ENCODE assay signal across 26 cellular contexts in genomic region chr1:1168156-1168450, GRCh38. TPM values are rescaled to one million over a fixed set of nuclear protein-coding genes. Genes with fewer than 3 reads are reported as not detected.
DNase-seq lines count a peak whose midpoint lies in the region; ATAC-seq, FAIRE-seq and TF ChIP-seq lines count a peak whose summit lies in the region.
"Had no signal": no experiment of that assay in that cellular context is flagged by ENCODE, and none has a peak within 500 bp of the region (broad histone marks: within the 10 kb centered on the region; RNA-seq: fewer than 3 reads in every experiment).

No MANE protein-coding gene starts in this region.

- no peak overlapping the region for H2BK20ac ChIP-seq in H9 (ENCODE audit: low read depth, low read length, poor library complexity, severe bottlenecking)

- no peak overlapping the region for H3K14ac ChIP-seq in H9 (ENCODE audit: insufficient read depth, low read length)

- POLR2A ChIA-PET in HepG2 (lab: Yijun Ruan, JAX), result interaction anchor here (1.2 to 7.4 kb wide), 4 partner anchors 9 to 162 kb away, joined by 3 to 93 read pairs (median 5); partner anchors contain the start of genes B3GALT6 and SDF4

- no peak overlapping the region for H3K9ac ChIP-seq in HepG2 (ENCODE audit: insufficient read depth, low read depth, low read length)
- H3K9ac ChIP-seq in H9 (ENCODE audit: extremely low read depth, insufficient read length, low read length), result no peak overlapping the region
- H3K9ac ChIP-seq: SK-N-SH had no signal

- in situ Hi-C loops in HepG2 (cut with HindIII; ENCODE audit: extremely low pct_ligation_motif_present, low pct_unique_long_range_greater_than_20kb), result no loop called here
- in situ Hi-C loops in transverse colon (cut with MboI; ENCODE audit: low pct_ligation_motif_present in 1 of 4, low pct_unique_long_range_greater_than_20kb in 1 of 4, low sequenced_read_pairs in 3 of 4), result no loop called here

- peaks cover 59% of the 10 kb centered on the region for H3K4me1 ChIP-seq in HepG2 (ENCODE audit: insufficient read depth, low read length)
- no peaks in the 10 kb centered on the region for H3K4me1 ChIP-seq in right lobe of liver
- H3K4me1 ChIP-seq in H9 (ENCODE audit: insufficient read depth, low read length), result no peaks in the 10 kb centered on the region; the same call in 1 of the 2 replicates
- H3K4me1 ChIP-seq in mucosa of descending colon (ENCODE audit: low read depth), result peaks cover 6% of the 10 kb centered on the region
- H3K4me1 ChIP-seq in transverse colon, result peaks cover 0 to 23% (median 6%) of the 10 kb centered on the region in 4 donors
- H3K4me1 ChIP-seq in breast epithelium, result peaks cover 4 to 11% of the 10 kb centered on the region in 2 donors

- H2BK120ac ChIP-seq in H9 (ENCODE audit: low read depth, low read length, poor library complexity, severe bottlenecking), result no peak overlapping the region

- H3T11ph ChIP-seq in H9 (ENCODE audit: low read length), result no peak overlapping the region

- peaks cover 3% of the 10 kb centered on the region for H3K23me2 ChIP-seq in H9 (ENCODE audit: insufficient read length, low read depth, low read length, poor library complexity, severe bottlenecking)

- peaks cover 6 to 19% of the 10 kb centered on the region in 2 experiments; a peak in 4 of 5 replicates for H3K27me3 ChIP-seq in HepG2 (ENCODE audit: control insufficient read depth in 1 of 2, insufficient read depth in 2 of 2, low read length in 2 of 2)
- H3K27me3 ChIP-seq in right lobe of liver, result peaks cover 0 to 6% of the 10 kb centered on the region in 2 donors
- H3K27me3 ChIP-seq in H9 (ENCODE audit: insufficient read depth, low read length), result no peaks in the 10 kb centered on the region
- peaks cover 39% of the 10 kb centered on the region for H3K27me3 ChIP-seq in transverse colon
- H3K27me3 ChIP-seq in breast epithelium, result peaks cover 0 to 17% of the 10 kb centered on the region in 2 donors
- H3K27me3 ChIP-seq: MG63 had no signal

- TF ChIP-seq CTCF in HepG2 (CRISPR knock-in tag; IDR thresholded peaks at IDR 0.05) (no peak), right lobe of liver (IDR thresholded peaks at IDR 0.05) (no peak), H9 (conservative IDR thresholded peaks at IDR 0.05) (no peak), mucosa of descending colon (IDR thresholded peaks at IDR 0.05) (no peak), transverse colon (IDR thresholded peaks at IDR 0.05) (no peak), breast epithelium (IDR thresholded peaks at IDR 0.05) (no peak)

- FAIRE-seq in HepG2 (lab: Jason Lieb, UNC), result no peak
- FAIRE-seq: A204.1, GM19239 had no signal

- no peak for TF ChIP-seq EP300 in HepG2 (IDR thresholded peaks at IDR 0.05; ENCODE audit: low read depth in 2 of 2, low read length in 2 of 2)
- TF ChIP-seq EP300 in HepG2 (CRISPR knock-in tag; IDR thresholded peaks at IDR 0.05; ENCODE audit: borderline replicate concordance), result no peak
- TF ChIP-seq EP300 in transverse colon (IDR thresholded peaks at IDR 0.05; ENCODE audit: low read depth), result no peak

- peak overlapping the region in 2 of 3 experiments; percentile 34 to 60; a peak in 3 of 6 replicates for H3K4me3 ChIP-seq in HepG2 (replicated peaks in 1 of 3; ENCODE audit: insufficient read depth in 1 of 3, low read depth in 2 of 3, low read length in 3 of 3)
- H3K4me3 ChIP-seq in right lobe of liver, result no peak overlapping the region
- H3K4me3 ChIP-seq in mucosa of descending colon, result no peak overlapping the region
- no peak overlapping the region for H3K4me3 ChIP-seq in transverse colon
- H3K4me3 ChIP-seq in breast epithelium, result no peak overlapping the region
- H3K4me3 ChIP-seq: MG63 had no signal

- H3K79me1 ChIP-seq in H9 (ENCODE audit: insufficient read depth, low read depth, low read length, poor library complexity, severe bottlenecking), result no peaks in the 10 kb centered on the region

- H3K36me3 ChIP-seq in HepG2 (replicated peaks in 1 of 2; ENCODE audit: control insufficient read depth in 1 of 2, insufficient read depth in 2 of 2, low read length in 2 of 2), result no peaks in the 10 kb centered on the region
- no peaks in the 10 kb centered on the region for H3K36me3 ChIP-seq in right lobe of liver
- no peaks in the 10 kb centered on the region for H3K36me3 ChIP-seq in mucosa of descending colon (ENCODE audit: low read depth)
- no peaks in the 10 kb centered on the region for H3K36me3 ChIP-seq in transverse colon
- H3K36me3 ChIP-seq in breast epithelium, result no peaks in the 10 kb centered on the region
- H3K36me3 ChIP-seq: MG63 had no signal

- DNase-seq in HepG2 (ENCODE audit: low spot score) (no peak), right lobe of liver (no peak), H9 (peak; percentile 19), mucosa of descending colon (peak in 2 of 3 donors; percentile 8 to 50), transverse colon (peak; percentile 10), breast epithelium (ENCODE audit: low spot score in 2 of 2) (no peak), posterior cingulate gyrus (no peak)
- DNase-seq in T-helper 2 cell treated with Interferon-gamma antibody and Interleukin-4, amounts not matched to agents 5 μg/mL and 100 μg/mL, for 36 hours (ENCODE audit: low spot score), result no peak
- DNase-seq: DND-41, IMR-90, KG1, MG63, NCI-H1694, NCI-H2029 treated with DMSO at 0.1 percent for 48 hours, NCI-H2227 treated with DMSO at 0.1 percent for 48 hours, NCI-H526 treated with DMSO at 0.1 percent for 48 hours, RPMI8226, SIG-M5, SK-N-SH had no signal

- intact Hi-C loops in HepG2 (cut with micrococcal nuclease; ENCODE audit: unreplicated experiment) (no loop called here), right lobe of liver (cut with DNase I) (no loop called here), mucosa of descending colon (cut with DNase I, micrococcal nuclease) (no loop called here), transverse colon (cut with DNase I; ENCODE audit: low total_unique reads) (no loop called here), breast epithelium (cut with DNase I; ENCODE audit: low total_unique reads) (no loop called here), posterior cingulate gyrus (cut with DNase I) (no loop called here)

- H3K79me2 ChIP-seq in HepG2 (ENCODE audit: insufficient read depth, low read length) (no peaks in the 10 kb centered on the region), H9 (ENCODE audit: insufficient read depth, low read length) (no peaks in the 10 kb centered on the region)

- ATAC-seq in HepG2, result no peak
- no peak for ATAC-seq in right lobe of liver
- ATAC-seq in mucosa of descending colon, result no peak

- no peak overlapping the region for H2BK5ac ChIP-seq in H9 (ENCODE audit: insufficient read length, low read length)

- no peak overlapping the region for H4K8ac ChIP-seq in H9 (replicated peaks; ENCODE audit: insufficient read length, low read depth, low read length)

- H4K20me1 ChIP-seq in HepG2 (ENCODE audit: insufficient read depth, low read length), result no peaks in the 10 kb centered on the region
- H4K20me1 ChIP-seq in H9 (ENCODE audit: control insufficient read depth, insufficient read depth, insufficient read length), result no peaks in the 10 kb centered on the region

- no peak for TF ChIP-seq POLR2A in HepG2 (IDR thresholded peaks at IDR 0.05; ENCODE audit: insufficient read depth in 1 of 2, low read depth in 2 of 2, low read length in 2 of 2)
- no peak for TF ChIP-seq POLR2A in right lobe of liver (IDR thresholded peaks at IDR 0.05)
- TF ChIP-seq POLR2A in transverse colon (IDR thresholded peaks at IDR 0.05), result no peak
- no peak for TF ChIP-seq POLR2A in breast epithelium (IDR thresholded peaks at IDR 0.05)

- H2AFZ ChIP-seq in HepG2 (ENCODE audit: low read length) (no peak overlapping the region), H9 (ENCODE audit: low read length) (no peak overlapping the region)

- no peak overlapping the region for H2BK15ac ChIP-seq in H9 (ENCODE audit: low read depth, low read length)

- no peaks in the 10 kb centered on the region for H3K9me3 Mint-ChIP-seq in H9
- H3K9me3 Mint-ChIP-seq in T-helper 2 cell treated with Interferon-gamma antibody and Interleukin-4, amounts not matched to agents 5 μg/mL and 100 μg/mL, for 36 hours, result no peaks in the 10 kb centered on the region
- H3K9me3 Mint-ChIP-seq: CD8-positive, alpha-beta memory T cell had no signal

- no peak overlapping the region for H3K4ac ChIP-seq in H9 (ENCODE audit: low read depth, low read length)

- no peak for TF ChIP-seq RAD21 in HepG2 (CRISPR knock-in tag; IDR thresholded peaks at IDR 0.05)

- H3K4me1 Mint-ChIP-seq in H9, result peaks cover 19 to 32% of the 10 kb centered on the region in 2 experiments
- peaks cover 4% of the 10 kb centered on the region for H3K4me1 Mint-ChIP-seq in T-helper 2 cell treated with Interferon-gamma antibody and Interleukin-4, amounts not matched to agents 5 μg/mL and 100 μg/mL, for 36 hours (ENCODE audit: low read depth)

- WGBS in HepG2 (ENCODE audit: low lambda C conversion rate), result 30% methylated on average over 2 of the region's 10 CpGs
- WGBS in right lobe of liver (ENCODE audit: insufficient coverage, low coverage, low lambda C conversion rate, missing lambda C conversion rate), result no CpG with 5 or more reads among the region's 10 CpGs
- WGBS in H9 (ENCODE audit: extremely low coverage, insufficient read length, low lambda C conversion rate), result no CpG with 5 or more reads among the region's 10 CpGs
- 55% methylated on average over 5 of the region's 10 CpGs; no CpG with 5 or more reads in 1 of the 2 donors for WGBS in transverse colon (ENCODE audit: low coverage in 1 of 2), 2 donors

- H3K9me3 ChIP-seq in HepG2 (ENCODE audit: low read length) (no peaks in the 10 kb centered on the region), right lobe of liver (no peaks in the 10 kb centered on the region), H9 (ENCODE audit: control insufficient read depth, low read depth, low read length) (no peaks in the 10 kb centered on the region), mucosa of descending colon (no peaks in the 10 kb centered on the region), transverse colon (no peaks in the 10 kb centered on the region), breast epithelium (no peaks in the 10 kb centered on the region)
- H3K9me3 ChIP-seq: MG63, SK-N-SH had no signal

- H3K27ac Mint-ChIP-seq in H9, result no peak overlapping the region
- H3K27ac Mint-ChIP-seq in T-helper 2 cell treated with Interferon-gamma antibody and Interleukin-4, amounts not matched to agents 5 μg/mL and 100 μg/mL, for 36 hours, result no peak overlapping the region
- H3K27ac Mint-ChIP-seq: CD8-positive, alpha-beta memory T cell had no signal

- CTCF ChIA-PET in HepG2 (lab: Yijun Ruan, JAX; ENCODE audit: low intra/inter-chr PET ratio, low total read pairs), result no interaction called here

- H3K4me3 Mint-ChIP-seq in H9, result no peak overlapping the region
- no peak overlapping the region for H3K4me3 Mint-ChIP-seq in T-helper 2 cell treated with Interferon-gamma antibody and Interleukin-4, amounts not matched to agents 5 μg/mL and 100 μg/mL, for 36 hours
- H3K4me3 Mint-ChIP-seq: CD8-positive, alpha-beta memory T cell had no signal

- H3K27ac ChIP-seq in HepG2 (ENCODE audit: extremely low read length, insufficient read depth, low read length) (no peak overlapping the region), right lobe of liver (no peak overlapping the region), H9 (ENCODE audit: insufficient read length, low read depth, low read length) (no peak overlapping the region), transverse colon (peak overlapping the region; percentile 96 to 98 (median 97)), breast epithelium (no peak overlapping the region)
- H3K27ac ChIP-seq: C4-2B had no signal

- BruUV-seq in HepG2 (replicated peaks; lab: Mats Ljungman, UMichigan), result no TSS peak

- H3K4me2 ChIP-seq in HepG2 (ENCODE audit: low read depth, low read length), result peak overlapping the region; percentile 76
- no peak overlapping the region for H3K4me2 ChIP-seq in H9 (ENCODE audit: insufficient read depth, insufficient read length, low read length)
- H3K4me2 ChIP-seq: SK-N-SH had no signal

- no peak overlapping the region for H3K23ac ChIP-seq in H9 (ENCODE audit: insufficient read length, low read depth, low read length)

- H3K18ac ChIP-seq in H9 (ENCODE audit: insufficient read length, low read depth, low read length), result no peak overlapping the region

- H3K27me3 Mint-ChIP-seq in H9 (ENCODE audit: low read depth), result peaks cover 3% of the 10 kb centered on the region
- peaks cover 10% of the 10 kb centered on the region for H3K27me3 Mint-ChIP-seq in T-helper 2 cell treated with Interferon-gamma antibody and Interleukin-4, amounts not matched to agents 5 μg/mL and 100 μg/mL, for 36 hours (ENCODE audit: low read depth)

- H2AK5ac ChIP-seq in H9 (ENCODE audit: insufficient read length, low read length), result no peak overlapping the region

- H4K5ac ChIP-seq in H9 (ENCODE audit: insufficient read length, low read depth, low read length), result no peak overlapping the region

- H3K56ac ChIP-seq in H9 (ENCODE audit: insufficient read length, low read depth, low read length), result no peak overlapping the region

- no peak overlapping the region for H2BK12ac ChIP-seq in H9 (ENCODE audit: insufficient read length, low read depth, low read length)

- H3K36me3 Mint-ChIP-seq in H9 (ENCODE audit: insufficient read depth in 1 of 3, low read depth in 3 of 3), result peaks cover 0 to 9% (median 0%) of the 10 kb centered on the region in 3 experiments; a peak in 3 of 7 replicates
- H3K36me3 Mint-ChIP-seq in T-helper 2 cell treated with Interferon-gamma antibody and Interleukin-4, amounts not matched to agents 5 μg/mL and 100 μg/mL, for 36 hours (ENCODE audit: low read depth), result no peaks in the 10 kb centered on the region
- H3K36me3 Mint-ChIP-seq: CD8-positive, alpha-beta memory T cell had no signal

- no peak overlapping the region for H4K91ac ChIP-seq in H9 (ENCODE audit: insufficient read length, low read depth, low read length)

RNA-seq across cellular contexts. Expression of gene TTLL10, which starts 5.6 kb away (rescaled TPM):
- not detected in 2 replicates for total RNA-seq in HepG2 (2016; rRNA removed; fragmentation: Illumina TruSeq; extraction: Trizol)
- not detected in 2 replicates for total RNA-seq in HepG2 (2016; cell fraction: cytosol; rRNA removed; fragmentation: Illumina TruSeq; extraction: Trizol; ENCODE audit: low read depth)
- not detected in 2 replicates for total RNA-seq in HepG2 (2016; cell fraction: insoluble cytoplasmic fraction; rRNA removed; fragmentation: Illumina TruSeq; extraction: Trizol)
- not detected in 2 replicates for total RNA-seq in HepG2 (2016; cell fraction: membrane; rRNA removed; fragmentation: Illumina TruSeq; extraction: Trizol)
- total RNA-seq in HepG2 (2016; cell fraction: nucleus; rRNA removed; fragmentation: Illumina TruSeq; extraction: Trizol), result not detected in 2 replicates
- not detected in 2 replicates for polyA plus RNA-seq in HepG2 (2011; rRNA removed)
- 0.06 and 0.08 TPM in 2 replicates for polyA plus RNA-seq in HepG2 (2011; cell fraction: cytosol; rRNA removed)
- polyA plus RNA-seq in HepG2 (2011; cell fraction: nucleus; rRNA removed), result 0.24 and 0.48 TPM in 2 replicates
- 0.07 TPM in 1 of 2 replicates, not detected in the other for polyA plus RNA-seq in HepG2 (2012)
- not detected in 2 replicates for polyA plus RNA-seq in HepG2 (2016; cell fraction: cytosol; fragmentation: Illumina TruSeq; extraction: Trizol; ENCODE audit: low read depth)
- polyA plus RNA-seq in HepG2 (2016; cell fraction: insoluble cytoplasmic fraction; fragmentation: Illumina TruSeq; extraction: Trizol; ENCODE audit: low read depth), result not detected in 2 replicates
- polyA plus RNA-seq in HepG2 (2016; cell fraction: membrane; fragmentation: Illumina TruSeq; extraction: Trizol; ENCODE audit: low read depth), result not detected in 2 replicates
- not detected in 2 replicates for polyA plus RNA-seq in HepG2 (2016; cell fraction: nucleus; fragmentation: Illumina TruSeq; extraction: Trizol; ENCODE audit: insufficient read depth, low read depth)
- polyA minus RNA-seq in HepG2 (2011; rRNA and poly(A)+ RNA removed; ENCODE audit: low replicate concordance), result 0.18 TPM in 1 of 2 replicates, not detected in the other
- not detected in 2 replicates for polyA minus RNA-seq in HepG2 (2011; cell fraction: cytosol; rRNA and poly(A)+ RNA removed)
- not detected in 2 replicates for polyA minus RNA-seq in HepG2 (2011; cell fraction: nucleus; rRNA and poly(A)+ RNA removed)
- total RNA-seq in right lobe of liver, result not detected
- 0.68 and 0.79 TPM in 2 replicates for total RNA-seq in H9 (2021)
- 1 to 10 TPM in 2 of 3 donors, under 1 TPM in 1; 0.32 to 4.4 (median 1.8) TPM for total RNA-seq in mucosa of descending colon
- total RNA-seq in transverse colon, result under 1 TPM in 2 of 4 donors, not detected in 2; 0.40 to 0.48 TPM
- total RNA-seq in breast epithelium, result under 1 TPM; 0.15 to 0.33 (median 0.16) TPM
- total RNA-seq: CD8-positive, alpha-beta memory T cell; H4; IMR-90; NCI-H460 had no signal
- polyA plus RNA-seq: AG04450; CD8-positive, alpha-beta memory T cell; IMR-90; SK-N-SH had no signal

RNA-seq across cellular contexts. Expression of gene TNFRSF18, which starts 38.3 kb away (rescaled TPM):
- total RNA-seq in HepG2 (2016; rRNA removed; fragmentation: Illumina TruSeq; extraction: Trizol) (not detected in 2 replicates), right lobe of liver (under 1 TPM in 2 of 6 experiments, not detected in 4; 0.24 to 0.27 TPM), H9 (2021) (1.9 and 2.0 TPM in 2 replicates), mucosa of descending colon (1 to 10 TPM; 1.6 to 2.2 (median 2.2) TPM), transverse colon (1 to 10 TPM in 2 of 4 donors, not detected in 2; 3.3 to 7.9 TPM), breast epithelium (1 to 10 TPM in 2 of 3 donors, not detected in 1; 1.9 to 5.9 TPM)
- not detected in 2 replicates for total RNA-seq in HepG2 (2016; cell fraction: cytosol; rRNA removed; fragmentation: Illumina TruSeq; extraction: Trizol; ENCODE audit: low read depth)
- not detected in 2 replicates for total RNA-seq in HepG2 (2016; cell fraction: insoluble cytoplasmic fraction; rRNA removed; fragmentation: Illumina TruSeq; extraction: Trizol)
- total RNA-seq in HepG2 (2016; cell fraction: membrane; rRNA removed; fragmentation: Illumina TruSeq; extraction: Trizol), result not detected in 2 replicates
- not detected in 2 replicates for total RNA-seq in HepG2 (2016; cell fraction: nucleus; rRNA removed; fragmentation: Illumina TruSeq; extraction: Trizol)
- polyA plus RNA-seq in HepG2 (2011; rRNA removed), result not detected in 2 replicates
- polyA plus RNA-seq in HepG2 (2011; cell fraction: cytosol; rRNA removed), result not detected in 2 replicates
- 0.19 TPM in 1 of 2 replicates, not detected in the other for polyA plus RNA-seq in HepG2 (2011; cell fraction: nucleus; rRNA removed)
- not detected in 2 replicates for polyA plus RNA-seq in HepG2 (2012)
- polyA plus RNA-seq in HepG2 (2016; cell fraction: cytosol; fragmentation: Illumina TruSeq; extraction: Trizol; ENCODE audit: low read depth), result not detected in 2 replicates
- not detected in 2 replicates for polyA plus RNA-seq in HepG2 (2016; cell fraction: insoluble cytoplasmic fraction; fragmentation: Illumina TruSeq; extraction: Trizol; ENCODE audit: low read depth)
- not detected in 2 replicates for polyA plus RNA-seq in HepG2 (2016; cell fraction: membrane; fragmentation: Illumina TruSeq; extraction: Trizol; ENCODE audit: low read depth)
- not detected in 2 replicates for polyA plus RNA-seq in HepG2 (2016; cell fraction: nucleus; fragmentation: Illumina TruSeq; extraction: Trizol; ENCODE audit: insufficient read depth, low read depth)
- polyA minus RNA-seq in HepG2 (2011; rRNA and poly(A)+ RNA removed; ENCODE audit: low replicate concordance), result not detected in 2 replicates
- not detected in 2 replicates for polyA minus RNA-seq in HepG2 (2011; cell fraction: cytosol; rRNA and poly(A)+ RNA removed)
- not detected in 2 replicates for polyA minus RNA-seq in HepG2 (2011; cell fraction: nucleus; rRNA and poly(A)+ RNA removed)
- total RNA-seq: H4, NCI-H460 had no signal

RNA-seq across cellular contexts. Expression of gene TNFRSF4, which starts 45.9 kb away (rescaled TPM):
- total RNA-seq in HepG2 (2016; rRNA removed; fragmentation: Illumina TruSeq; extraction: Trizol), result not detected in 2 replicates
- not detected in 2 replicates for total RNA-seq in HepG2 (2016; cell fraction: cytosol; rRNA removed; fragmentation: Illumina TruSeq; extraction: Trizol; ENCODE audit: low read depth)
- total RNA-seq in HepG2 (2016; cell fraction: insoluble cytoplasmic fraction; rRNA removed; fragmentation: Illumina TruSeq; extraction: Trizol), result not detected in 2 replicates
- total RNA-seq in HepG2 (2016; cell fraction: membrane; rRNA removed; fragmentation: Illumina TruSeq; extraction: Trizol), result not detected in 2 replicates
- total RNA-seq in HepG2 (2016; cell fraction: nucleus; rRNA removed; fragmentation: Illumina TruSeq; extraction: Trizol), result not detected in 2 replicates
- 0.21 TPM in 1 of 2 replicates, not detected in the other for polyA plus RNA-seq in HepG2 (2011; rRNA removed)
- polyA plus RNA-seq in HepG2 (2011; cell fraction: cytosol; rRNA removed), result 0.03 TPM in 1 of 2 replicates, not detected in the other
- 0.18 and 0.28 TPM in 2 replicates for polyA plus RNA-seq in HepG2 (2011; cell fraction: nucleus; rRNA removed)
- not detected in 2 replicates for polyA plus RNA-seq in HepG2 (2012)
- polyA plus RNA-seq in HepG2 (2016; cell fraction: cytosol; fragmentation: Illumina TruSeq; extraction: Trizol; ENCODE audit: low read depth), result not detected in 2 replicates
- polyA plus RNA-seq in HepG2 (2016; cell fraction: insoluble cytoplasmic fraction; fragmentation: Illumina TruSeq; extraction: Trizol; ENCODE audit: low read depth), result not detected in 2 replicates
- polyA plus RNA-seq in HepG2 (2016; cell fraction: membrane; fragmentation: Illumina TruSeq; extraction: Trizol; ENCODE audit: low read depth), result not detected in 2 replicates
- not detected in 2 replicates for polyA plus RNA-seq in HepG2 (2016; cell fraction: nucleus; fragmentation: Illumina TruSeq; extraction: Trizol; ENCODE audit: insufficient read depth, low read depth)
- polyA minus RNA-seq in HepG2 (2011; rRNA and poly(A)+ RNA removed; ENCODE audit: low replicate concordance), result not detected in 2 replicates
- polyA minus RNA-seq in HepG2 (2011; cell fraction: cytosol; rRNA and poly(A)+ RNA removed), result not detected in 2 replicates
- not detected in 2 replicates for polyA minus RNA-seq in HepG2 (2011; cell fraction: nucleus; rRNA and poly(A)+ RNA removed)
- under 1 TPM in 4 of 6 experiments, not detected in 2; 0.20 to 0.99 (median 0.28) TPM for total RNA-seq in right lobe of liver
- 0.24 and 0.33 TPM in 2 replicates for total RNA-seq in H9 (2021)
- total RNA-seq in mucosa of descending colon, result 1 to 10 TPM in 1 of 3 donors, under 1 TPM in 2; 0.69 to 1.2 (median 0.80) TPM
- total RNA-seq in transverse colon, result 1 to 10 TPM in 1 of 4 donors, under 1 TPM in 1, not detected in 2; 0.55 to 4.8 TPM
- total RNA-seq in breast epithelium, result 1 to 10 TPM in 2 of 3 donors, under 1 TPM in 1; 0.64 to 2.3 (median 1.6) TPM
- total RNA-seq: H4, IMR-90, NCI-H460 had no signal
- polyA plus RNA-seq: SK-N-SH had no signal

RNA-seq across cellular contexts. Expression of gene C1orf159, which starts 52.2 kb away (rescaled TPM):
- total RNA-seq in HepG2 (2016; rRNA removed; fragmentation: Illumina TruSeq; extraction: Trizol) (3.8 and 6.7 TPM in 2 replicates), right lobe of liver (1 to 10 TPM; 4.0 to 7.7 (median 6.4) TPM), H9 (2021) (10.1 and 12.3 TPM in 2 replicates), mucosa of descending colon (10 to 100 TPM; 18.4 to 25.3 (median 24.0) TPM), transverse colon (100 to 1,000 TPM in 1 of 4 donors, 10 to 100 TPM in 3; 23.6 to 108 (median 47.3) TPM), breast epithelium (10 to 100 TPM in 2 of 3 donors, 1 to 10 TPM in 1; 6.9 to 24.0 (median 12.5) TPM)
- total RNA-seq in HepG2 (2016; cell fraction: cytosol; rRNA removed; fragmentation: Illumina TruSeq; extraction: Trizol; ENCODE audit: low read depth), result 6.3 and 6.8 TPM in 2 replicates
- total RNA-seq in HepG2 (2016; cell fraction: insoluble cytoplasmic fraction; rRNA removed; fragmentation: Illumina TruSeq; extraction: Trizol), result 3.6 and 6.6 TPM in 2 replicates
- total RNA-seq in HepG2 (2016; cell fraction: membrane; rRNA removed; fragmentation: Illumina TruSeq; extraction: Trizol), result 7.4 and 7.9 TPM in 2 replicates
- 6.3 and 7.7 TPM in 2 replicates for total RNA-seq in HepG2 (2016; cell fraction: nucleus; rRNA removed; fragmentation: Illumina TruSeq; extraction: Trizol)
- 3.8 and 4.2 TPM in 2 replicates for polyA plus RNA-seq in HepG2 (2011; rRNA removed)
- polyA plus RNA-seq in HepG2 (2011; cell fraction: cytosol; rRNA removed), result 1.7 and 4.2 TPM in 2 replicates
- polyA plus RNA-seq in HepG2 (2011; cell fraction: nucleus; rRNA removed), result 22.9 and 35.9 TPM in 2 replicates
- polyA plus RNA-seq in HepG2 (2012), result 2.8 and 3.2 TPM in 2 replicates
- polyA plus RNA-seq in HepG2 (2016; cell fraction: cytosol; fragmentation: Illumina TruSeq; extraction: Trizol; ENCODE audit: low read depth), result 4.7 and 6.0 TPM in 2 replicates
- polyA plus RNA-seq in HepG2 (2016; cell fraction: insoluble cytoplasmic fraction; fragmentation: Illumina TruSeq; extraction: Trizol; ENCODE audit: low read depth), result 3.5 and 4.0 TPM in 2 replicates
- 7.0 and 8.1 TPM in 2 replicates for polyA plus RNA-seq in HepG2 (2016; cell fraction: membrane; fragmentation: Illumina TruSeq; extraction: Trizol; ENCODE audit: low read depth)
- polyA plus RNA-seq in HepG2 (2016; cell fraction: nucleus; fragmentation: Illumina TruSeq; extraction: Trizol; ENCODE audit: insufficient read depth, low read depth), result 19.9 and 20.1 TPM in 2 replicates
- 2.9 and 5.6 TPM in 2 replicates for polyA minus RNA-seq in HepG2 (2011; rRNA and poly(A)+ RNA removed; ENCODE audit: low replicate concordance)
- polyA minus RNA-seq in HepG2 (2011; cell fraction: cytosol; rRNA and poly(A)+ RNA removed), result 2.1 and 2.2 TPM in 2 replicates
- polyA minus RNA-seq in HepG2 (2011; cell fraction: nucleus; rRNA and poly(A)+ RNA removed), result 3.7 and 4.5 TPM in 2 replicates

Comparison
In these comparisons a context has a peak if more than half of its experiments do, and no peak if none do; other contexts are left out.
1. H3K4me3 ChIP-seq: peak in HepG2 (2 of 3); none in right lobe of liver (0 of 3), mucosa of descending colon (single experiment), transverse colon (0 of 4) and breast epithelium (0 of 3).
2. DNase-seq: peak in H9 (single experiment), mucosa of descending colon (2 of 3) and transverse colon (single experiment); none in HepG2 (single experiment), right lobe of liver (0 of 3), breast epithelium (0 of 2), posterior cingulate gyrus (0 of 10) and T-helper 2 cell treated with Interferon-gamma antibody and Interleukin-4, amounts not matched to agents 5 μg/mL and 100 μg/mL, for 36 hours (single experiment).
3. H3K27ac ChIP-seq: peak in transverse colon (4 of 4); none in HepG2 (single experiment), right lobe of liver (0 of 3), H9 (single experiment) and breast epithelium (0 of 2).